ENCODE assay signal across 36 cellular contexts in the genomic region with DNA sequence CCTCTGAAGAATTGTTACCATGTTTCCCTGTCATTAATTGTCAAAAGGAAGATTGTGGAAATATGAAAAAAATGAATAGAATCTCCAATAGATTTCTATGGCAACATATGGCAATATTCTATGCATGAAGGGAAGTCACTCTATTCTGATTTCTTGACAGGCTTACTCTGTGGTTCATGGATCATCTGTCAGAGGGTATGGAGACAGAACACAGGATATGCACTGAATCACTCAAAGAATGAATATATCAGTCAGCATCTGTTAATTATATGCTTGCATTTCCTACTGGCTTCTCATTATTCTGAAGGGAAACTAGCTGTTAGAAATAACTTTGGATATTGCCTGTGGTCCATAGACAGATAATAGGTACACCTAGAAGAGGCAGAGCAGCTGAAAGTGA.
"Had no signal": no experiment of that assay in that cellular context is flagged by ENCODE, and none has a peak within 500 bp of the region (broad histone marks: within the 10 kb centered on the region; RNA-seq: fewer than 3 reads in every experiment).

No MANE protein-coding gene starts in this region.

- H3K9me3 Mint-ChIP-seq: activated B cell treated with CpG ODN at 0.5 μM for 24 hours; activated naive CD8-positive, alpha-beta T cell treated with anti-CD3 and anti-CD28 coated beads, Interleukin-2, amount 50 U/mL, for 24 hours had no signal

- H3K4me3 Mint-ChIP-seq: activated B cell treated with CpG ODN at 0.5 μM for 24 hours; activated CD4-positive, alpha-beta memory T cell treated with anti-CD3 and anti-CD28 coated beads, Interleukin-2, amount 10 ng/mL, durations not matched to agents 7 days and 5 days; activated CD8-positive, alpha-beta memory T cell treated with anti-CD3 and anti-CD28 coated beads, Interleukin-2, amount 10 ng/mL, durations not matched to agents 7 days and 5 days; activated naive CD4-positive, alpha-beta T cell treated with anti-CD3 and anti-CD28 coated beads, Interleukin-2, amount 10 ng/mL, durations not matched to agents 7 days and 5 days; activated naive CD8-positive, alpha-beta T cell; activated naive CD8-positive, alpha-beta T cell treated with anti-CD3 and anti-CD28 coated beads, Interleukin-2, amount 50 U/mL, for 24 hours; brain had no signal

- H3K4me3 ChIP-seq: MG63, PC-9 had no signal

- H3K36me3 Mint-ChIP-seq: activated CD8-positive, alpha-beta memory T cell treated with anti-CD3 and anti-CD28 coated beads, Interleukin-2, amount 10 ng/mL, durations not matched to agents 7 days and 5 days; activated naive CD4-positive, alpha-beta T cell treated with anti-CD3 and anti-CD28 coated beads, Interleukin-2, amount 10 ng/mL, durations not matched to agents 7 days and 5 days; activated naive CD8-positive, alpha-beta T cell; brain had no signal

- ATAC-seq: activated CD8-positive, alpha-beta memory T cell treated with anti-CD3 and anti-CD28 coated beads, Interleukin-2, amount 10 ng/mL, durations not matched to agents 7 days and 5 days; activated naive CD8-positive, alpha-beta T cell treated with anti-CD3 and anti-CD28 coated beads, Interleukin-2, amount 50 U/mL, for 24 hours had no signal

- H3K9me3 ChIP-seq: MG63 had no signal

- H3K27ac ChIP-seq: PC-9, VCaP had no signal

- H3K27me3 ChIP-seq: MG63 had no signal

- H3K36me3 ChIP-seq: MG63 had no signal

- DNase-seq: activated B cell treated with CpG ODN at 0.5 μM for 24 hours; activated CD4-positive, alpha-beta memory T cell treated with anti-CD3 and anti-CD28 coated beads, Interleukin-2, amount 10 ng/mL, durations not matched to agents 7 days and 5 days; activated CD4-positive, alpha-beta T cell treated with anti-CD3 and anti-CD28 coated beads for 4 hours; activated CD4-positive, alpha-beta T cell treated with anti-CD3 and anti-CD28 coated beads, Interleukin-2, amount 50 U/mL, for 1 hour; activated CD4-positive, CD25-positive, alpha-beta regulatory T cell treated with anti-CD3 and anti-CD28 coated beads, Interleukin-2, amount 50 U/mL, for 72 hours; activated CD8-positive, alpha-beta memory T cell treated with anti-CD3 and anti-CD28 coated beads for 24 hours; activated CD8-positive, alpha-beta memory T cell treated with anti-CD3 and anti-CD28 coated beads, Interleukin-2, amount 10 ng/mL, durations not matched to agents 7 days and 5 days; activated CD8-positive, alpha-beta memory T cell treated with anti-CD3 and anti-CD28 coated beads, Interleukin-2, amount 50 U/mL, for 48 hours; activated effector memory CD4-positive, alpha-beta T cell treated with Interleukin-2 at 50 U/mL for 16 hours; activated naive CD4-positive, alpha-beta T cell treated with anti-CD3 and anti-CD28 coated beads, Interleukin-2, amount 10 ng/mL, durations not matched to agents 7 days and 5 days; activated naive CD8-positive, alpha-beta T cell treated with anti-CD3 and anti-CD28 coated beads, Interleukin-2, amount 50 U/mL, for 24 hours; activated T-cell treated with anti-CD3 and anti-CD28 coated beads, Interleukin-2, amount 50 U/mL, for 48 hours; anterior cingulate cortex; Kasumi-1; KG1; MG63; NCI-H1048; NCI-H1105 treated with DMSO at 0.1 percent for 48 hours; NCI-H1436; NCI-H187; NCI-H2029 treated with DMSO at 0.1 percent for 48 hours; NCI-H2107; NCI-H226; NCI-H510A; NCI-H526 treated with DMSO at 0.1 percent for 48 hours; NK-92 treated with Interleukin-12 subunit alpha and Interleukin-12 subunit beta, amount 100 ng/mL, for 24 hours; PC-9; Right ventricle myocardium superior; SW 1271; T-helper 1 cell; T-helper 2 cell; T-helper 9 cell had no signal

- FAIRE-seq: bronchial epithelial cell had no signal

- H3K27me3 Mint-ChIP-seq: activated B cell treated with CpG ODN at 0.5 μM for 24 hours; activated CD4-positive, alpha-beta memory T cell treated with anti-CD3 and anti-CD28 coated beads, Interleukin-2, amount 10 ng/mL, durations not matched to agents 7 days and 5 days; activated CD8-positive, alpha-beta memory T cell treated with anti-CD3 and anti-CD28 coated beads, Interleukin-2, amount 10 ng/mL, durations not matched to agents 7 days and 5 days; activated naive CD4-positive, alpha-beta T cell treated with anti-CD3 and anti-CD28 coated beads, Interleukin-2, amount 10 ng/mL, durations not matched to agents 7 days and 5 days; activated naive CD8-positive, alpha-beta T cell; activated naive CD8-positive, alpha-beta T cell treated with anti-CD3 and anti-CD28 coated beads, Interleukin-2, amount 50 U/mL, for 24 hours; brain had no signal

- H3K4me1 Mint-ChIP-seq: activated B cell treated with CpG ODN at 0.5 μM for 24 hours; activated CD4-positive, alpha-beta memory T cell treated with anti-CD3 and anti-CD28 coated beads, Interleukin-2, amount 10 ng/mL, durations not matched to agents 7 days and 5 days; activated CD8-positive, alpha-beta memory T cell treated with anti-CD3 and anti-CD28 coated beads, Interleukin-2, amount 10 ng/mL, durations not matched to agents 7 days and 5 days; activated naive CD4-positive, alpha-beta T cell treated with anti-CD3 and anti-CD28 coated beads, Interleukin-2, amount 10 ng/mL, durations not matched to agents 7 days and 5 days; activated naive CD8-positive, alpha-beta T cell treated with anti-CD3 and anti-CD28 coated beads, Interleukin-2, amount 50 U/mL, for 24 hours had no signal

- H3K27ac Mint-ChIP-seq: activated B cell treated with CpG ODN at 0.5 μM for 24 hours; activated CD4-positive, alpha-beta memory T cell treated with anti-CD3 and anti-CD28 coated beads, Interleukin-2, amount 10 ng/mL, durations not matched to agents 7 days and 5 days; activated naive CD4-positive, alpha-beta T cell treated with anti-CD3 and anti-CD28 coated beads, Interleukin-2, amount 10 ng/mL, durations not matched to agents 7 days and 5 days; activated naive CD8-positive, alpha-beta T cell; activated naive CD8-positive, alpha-beta T cell treated with anti-CD3 and anti-CD28 coated beads, Interleukin-2, amount 50 U/mL, for 24 hours had no signal
